26 cellular contexts compared by ENCODE assay signal in genomic region chr20:58587467-58587866, GRCh38.
"Had no signal": no experiment of that assay in that cellular context is flagged by ENCODE, and none has a peak within 500 bp of the region (broad histone marks: within the 10 kb centered on the region; RNA-seq: fewer than 3 reads in every experiment).

No MANE protein-coding gene starts in this region.

- H3K4me3 ChIP-seq: coronary artery, esophagus muscularis mucosa, gastrocnemius medialis, heart left ventricle had no signal

- H3K36me3 ChIP-seq: brain microvascular endothelial cell, esophagus muscularis mucosa, gastrocnemius medialis, heart left ventricle had no signal

- H3K27ac ChIP-seq: brain microvascular endothelial cell, coronary artery, esophagus muscularis mucosa, foreskin keratinocyte, gastrocnemius medialis, heart left ventricle had no signal

- H3K4me1 ChIP-seq: foreskin keratinocyte, gastrocnemius medialis had no signal

- DNase-seq: activated CD4-positive, alpha-beta memory T cell treated with anti-CD3 and anti-CD28 coated beads for 36 hours; activated CD4-positive, alpha-beta T cell treated with anti-CD3 and anti-CD28 coated beads for 36 hours; activated CD4-positive, alpha-beta T cell treated with anti-CD3 and anti-CD28 coated beads, Interleukin-2, amount 10 ng/mL, durations not matched to agents 24 days and 14 days; activated CD4-positive, CD25-positive, alpha-beta regulatory T cell; activated CD4-positive, CD25-positive, alpha-beta regulatory T cell treated with anti-CD3 and anti-CD28 coated beads, Interleukin-2, amount 50 U/mL, for 72 hours; activated CD8-positive, alpha-beta memory T cell treated with anti-CD3 and anti-CD28 coated beads, Interleukin-2, amount 10 ng/mL, durations not matched to agents 7 days and 5 days; activated CD8-positive, alpha-beta memory T cell treated with anti-CD3 and anti-CD28 coated beads, Interleukin-2, amount 50 U/mL, for 4 hours; activated CD8-positive, alpha-beta T cell treated with anti-CD3 and anti-CD28 coated beads, Interleukin-2, amount 10 ng/mL, durations not matched to agents 7 days and 5 days; activated naive CD4-positive, alpha-beta T cell treated with anti-CD3 and anti-CD28 coated beads, Interleukin-2, amount 10 ng/mL, durations not matched to agents 7 days and 5 days; activated naive CD8-positive, alpha-beta T cell treated with anti-CD3 and anti-CD28 coated beads, Interleukin-2, amount 10 ng/mL, durations not matched to agents 7 days and 5 days; activated T-cell treated with anti-CD3 and anti-CD28 coated beads, Interleukin-2, amount 50 U/mL, for 1 hour; activated T-cell treated with anti-CD3 and anti-CD28 coated beads, Interleukin-2, amount 50 U/mL, for 48 hours; brain microvascular endothelial cell; effector CD4-positive, alpha-beta T cell; effector memory CD8-positive, alpha-beta T cell; erythroblast; foreskin keratinocyte; gastrocnemius medialis; glutamatergic neuron; heart left ventricle; T-helper 2 cell had no signal

- H3K27me3 ChIP-seq: esophagus muscularis mucosa had no signal

- FAIRE-seq: astrocyte, bronchial epithelial cell had no signal

- ATAC-seq: activated CD4-positive, alpha-beta T cell treated with anti-CD3 and anti-CD28 coated beads for 36 hours; activated CD8-positive, alpha-beta memory T cell treated with anti-CD3 and anti-CD28 coated beads, Interleukin-2, amount 10 ng/mL, durations not matched to agents 7 days and 5 days; activated CD8-positive, alpha-beta T cell treated with anti-CD3 and anti-CD28 coated beads, Interleukin-2, amount 10 ng/mL, durations not matched to agents 7 days and 5 days; activated naive CD4-positive, alpha-beta T cell treated with anti-CD3 and anti-CD28 coated beads, Interleukin-2, amount 50 U/mL, for 72 hours; effector memory CD8-positive, alpha-beta T cell; foreskin keratinocyte; gastrocnemius medialis; heart left ventricle had no signal

- H3K9me3 ChIP-seq: esophagus muscularis mucosa, gastrocnemius medialis had no signal
